12 cellular contexts compared by ENCODE assay signal in the genomic region with DNA sequence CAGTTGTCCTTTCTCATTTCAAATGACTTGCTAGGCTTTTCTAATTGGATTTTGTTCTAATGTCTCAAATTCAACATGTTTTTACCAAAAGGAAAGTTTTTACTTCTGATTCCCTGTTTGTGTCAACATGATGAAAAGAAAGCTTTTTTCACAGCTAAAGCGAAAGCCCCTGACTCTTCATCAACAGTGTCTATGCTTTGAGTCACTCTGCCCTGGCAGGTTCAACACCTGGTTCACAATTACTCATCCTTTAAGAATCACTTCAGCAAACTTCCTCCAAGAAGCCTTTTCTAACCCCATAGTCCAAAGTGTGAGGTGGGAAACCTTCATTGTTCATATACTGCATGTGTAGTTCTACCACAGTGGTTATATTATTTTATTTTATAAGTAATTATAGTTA. TPM values are rescaled to one million over a fixed set of nuclear protein-coding genes. Genes with fewer than 3 reads are reported as not detected.
DNase-seq lines count a peak whose midpoint lies in the region; ATAC-seq and TF ChIP-seq lines count a peak whose summit lies in the region.
"Had no signal": no experiment of that assay in that cellular context is flagged by ENCODE, and none has a peak within 500 bp of the region (broad histone marks: within the 10 kb centered on the region; RNA-seq: fewer than 3 reads in every experiment).

No MANE protein-coding gene starts in this region.

- no peaks in the 10 kb centered on the region for H3K4me1 Mint-ChIP-seq in activated CD8-positive, alpha-beta memory T cell treated with anti-CD3 and anti-CD28 coated beads, Interleukin-2, amount 10 ng/mL, durations not matched to agents 7 days and 5 days
- H3K4me1 Mint-ChIP-seq: activated CD4-positive, alpha-beta T cell treated with anti-CD3 and anti-CD28 coated beads, Interleukin-2, amount 10 ng/mL, durations not matched to agents 24 days and 14 days had no signal

- no peaks in the 10 kb centered on the region for H3K36me3 Mint-ChIP-seq in activated CD8-positive, alpha-beta memory T cell treated with anti-CD3 and anti-CD28 coated beads, Interleukin-2, amount 10 ng/mL, durations not matched to agents 7 days and 5 days

- H3K27me3 Mint-ChIP-seq in activated CD8-positive, alpha-beta memory T cell treated with anti-CD3 and anti-CD28 coated beads, Interleukin-2, amount 10 ng/mL, durations not matched to agents 7 days and 5 days, result peaks cover 4% of the 10 kb centered on the region
- H3K27me3 Mint-ChIP-seq: activated CD4-positive, alpha-beta T cell treated with anti-CD3 and anti-CD28 coated beads, Interleukin-2, amount 10 ng/mL, durations not matched to agents 24 days and 14 days had no signal

- in situ Hi-C loops in GM13976 (cut with MboI; ENCODE audit: low sequenced_read_pairs, unreplicated experiment), result no loop called here

- CTCF ChIA-PET in activated CD8-positive, alpha-beta memory T cell treated with anti-CD3 and anti-CD28 coated beads, Interleukin-2, amount 10 ng/mL, durations not matched to agents 7 days and 5 days (lab: Charles Lee), result no interaction called here

- H3K27ac ChIP-seq in epithelial cell of prostate, result peak overlapping the region; percentile 83
- no peak overlapping the region for H3K27ac ChIP-seq in dorsolateral prefrontal cortex
- H3K27ac ChIP-seq: cardiac muscle cell, parathyroid adenoma had no signal

- peak; percentile 43 for DNase-seq in GM13976 (ENCODE audit: low spot score)
- DNase-seq in epithelial cell of prostate (ENCODE audit: low read depth, low spot score), result peak; percentile 80
- DNase-seq in lower leg skin (ENCODE audit: low spot score in 2 of 2), result no peak
- DNase-seq in activated CD8-positive, alpha-beta memory T cell treated with anti-CD3 and anti-CD28 coated beads, Interleukin-2, amount 10 ng/mL, durations not matched to agents 7 days and 5 days, result no peak
- DNase-seq in dorsolateral prefrontal cortex, result no peak
- DNase-seq in globus pallidus (ENCODE audit: low spot score), result no peak
- DNase-seq: activated CD4-positive, alpha-beta T cell treated with anti-CD3 and anti-CD28 coated beads, Interleukin-2, amount 10 ng/mL, durations not matched to agents 24 days and 14 days; hypothalamus had no signal

- intact Hi-C loops in lower leg skin (cut with DNase I; ENCODE audit: low total_unique reads) (no loop called here), dorsolateral prefrontal cortex (cut with DNase I) (no loop called here)

- H3K9me3 Mint-ChIP-seq in activated CD8-positive, alpha-beta memory T cell treated with anti-CD3 and anti-CD28 coated beads, Interleukin-2, amount 10 ng/mL, durations not matched to agents 7 days and 5 days (ENCODE audit: low read depth), result no peaks in the 10 kb centered on the region
- H3K9me3 Mint-ChIP-seq: activated CD4-positive, alpha-beta T cell treated with anti-CD3 and anti-CD28 coated beads, Interleukin-2, amount 10 ng/mL, durations not matched to agents 24 days and 14 days had no signal

- TF ChIP-seq CTCF in GM13976 (IDR thresholded peaks at IDR 0.05; ENCODE audit: borderline replicate concordance, control extremely low read depth, extremely low read depth, insufficient read depth, missing control alignments) (no peak), lower leg skin (IDR thresholded peaks at IDR 0.05) (no peak), dorsolateral prefrontal cortex (IDR thresholded peaks at IDR 0.05 in 54 of 56, conservative IDR thresholded peaks at IDR 0.05 in 2 of 56; ENCODE audit: low read depth in 1 of 56, partially characterized antibody in 56 of 56) (no peak)

- 51 to 54% methylated on average over 1 of the region's 1 CpG for WGBS in lower leg skin, 2 donors

- no peak overlapping the region for H3K4me3 ChIP-seq in lower leg skin (ENCODE audit: low read depth, poor library complexity, severe bottlenecking)
- H3K4me3 ChIP-seq in dorsolateral prefrontal cortex, result no peak overlapping the region
- H3K4me3 ChIP-seq: cardiac muscle cell had no signal

- no peak for TF ChIP-seq POLR2A in lower leg skin (IDR thresholded peaks at IDR 0.05)

- H3K27me3 ChIP-seq in dorsolateral prefrontal cortex, result peaks cover 0 to 24% (median 0%) of the 10 kb centered on the region in 45 donors
- H3K27me3 ChIP-seq: cardiac muscle cell had no signal

- H3K27ac Mint-ChIP-seq in activated CD8-positive, alpha-beta memory T cell treated with anti-CD3 and anti-CD28 coated beads, Interleukin-2, amount 10 ng/mL, durations not matched to agents 7 days and 5 days, result no peak overlapping the region
- H3K27ac Mint-ChIP-seq: activated CD4-positive, alpha-beta T cell treated with anti-CD3 and anti-CD28 coated beads, Interleukin-2, amount 10 ng/mL, durations not matched to agents 24 days and 14 days had no signal

- H3K4me3 Mint-ChIP-seq in activated CD8-positive, alpha-beta memory T cell treated with anti-CD3 and anti-CD28 coated beads, Interleukin-2, amount 10 ng/mL, durations not matched to agents 7 days and 5 days, result no peak overlapping the region
- H3K4me3 Mint-ChIP-seq: activated CD4-positive, alpha-beta T cell treated with anti-CD3 and anti-CD28 coated beads, Interleukin-2, amount 10 ng/mL, durations not matched to agents 24 days and 14 days had no signal

- ATAC-seq in GM21360 (IDR thresholded peaks at IDR 0.05; ENCODE audit: unreplicated experiment) (peak; percentile 86), HG03108 (IDR thresholded peaks at IDR 0.05; ENCODE audit: unreplicated experiment) (peak; percentile 65)
- no peak for ATAC-seq in activated CD8-positive, alpha-beta memory T cell treated with anti-CD3 and anti-CD28 coated beads, Interleukin-2, amount 10 ng/mL, durations not matched to agents 7 days and 5 days

RNA-seq across cellular contexts. Expression of a gene that starts 7.6 kb away (rescaled TPM):
- total RNA-seq in lower leg skin, result 10 to 100 TPM; 11.0 to 28.0 (median 19.2) TPM
- total RNA-seq in activated CD8-positive, alpha-beta memory T cell treated with anti-CD3 and anti-CD28 coated beads, Interleukin-2, amount 10 ng/mL, durations not matched to agents 7 days and 5 days, result under 1 TPM; 0.09 to 0.35 TPM
- total RNA-seq in dorsolateral prefrontal cortex, result 1 to 10 TPM in 7 of 120 experiments, under 1 TPM in 104, not detected in 9; 0.07 to 2.8 (median 0.34) TPM

RNA-seq across cellular contexts. Expression of a gene that starts 42.8 kb away (rescaled TPM):
- total RNA-seq in lower leg skin (100 to 1,000 TPM in 3 of 4 donors, 10 to 100 TPM in 1; 79.9 to 167 (median 122) TPM), dorsolateral prefrontal cortex (under 1 TPM in 45 of 120 experiments, not detected in 75; 0.07 to 0.31 (median 0.13) TPM)
- not detected for total RNA-seq in activated CD8-positive, alpha-beta memory T cell treated with anti-CD3 and anti-CD28 coated beads, Interleukin-2, amount 10 ng/mL, durations not matched to agents 7 days and 5 days
- total RNA-seq: activated CD4-positive, alpha-beta T cell treated with anti-CD3 and anti-CD28 coated beads, Interleukin-2, amount 10 ng/mL, durations not matched to agents 24 days and 14 days; cardiac muscle cell had no signal

Comparison
In these comparisons a context has a peak if more than half of its experiments do, and no peak if none do; other contexts are left out.
1. DNase-seq: peak in GM13976 (single experiment) and epithelial cell of prostate (single experiment); none in lower leg skin (0 of 2), activated CD8-positive, alpha-beta memory T cell treated with anti-CD3 and anti-CD28 coated beads, Interleukin-2, amount 10 ng/mL, durations not matched to agents 7 days and 5 days (single experiment), dorsolateral prefrontal cortex (0 of 10) and globus pallidus (single experiment).
2. RNA of a gene that starts 42.8 kb away (total RNA-seq): 79.9 to 167 TPM in lower leg skin; 0.07 to 0.31 TPM in dorsolateral prefrontal cortex and not detected in activated CD8-positive, alpha-beta memory T cell treated with anti-CD3 and anti-CD28 coated beads, Interleukin-2, amount 10 ng/mL, durations not matched to agents 7 days and 5 days; every median in the first group is over 10 times any median in the second.